ENCODE assay signal across 32 cellular contexts in the genomic region with DNA sequence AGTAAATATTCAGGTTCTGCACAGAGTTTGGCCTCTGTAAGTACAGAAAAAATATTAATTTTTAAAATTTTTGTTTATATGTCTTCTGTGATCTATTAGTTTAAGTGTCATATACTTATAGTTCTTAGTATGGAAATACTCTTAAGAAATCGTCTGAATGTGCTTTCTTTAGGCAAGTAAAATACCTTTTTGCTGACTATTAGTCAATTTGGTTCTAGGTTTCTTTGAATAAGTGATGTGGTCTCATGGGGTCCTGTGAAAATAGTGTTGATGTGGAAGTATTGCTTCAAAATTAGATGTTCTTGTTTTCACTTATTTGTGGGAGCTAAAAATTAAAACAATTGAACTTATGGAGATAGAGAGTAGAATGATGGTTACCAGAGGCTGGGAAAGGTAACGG.
"Had no signal": no experiment of that assay in that cellular context is flagged by ENCODE, and none has a peak within 500 bp of the region (broad histone marks: within the 10 kb centered on the region; RNA-seq: fewer than 3 reads in every experiment).

No MANE protein-coding gene starts in this region.

- H3K4me1 ChIP-seq: adrenal gland had no signal

- FAIRE-seq: bronchial epithelial cell, colon had no signal

- DNase-seq: activated B cell treated with CpG ODN at 0.5 μM for 24 hours; activated CD4-positive, alpha-beta memory T cell treated with anti-CD3 and anti-CD28 coated beads for 36 hours; activated CD4-positive, alpha-beta T cell treated with anti-CD3 and anti-CD28 coated beads for 48 hours; activated CD4-positive, alpha-beta T cell treated with anti-CD3 and anti-CD28 coated beads, Interleukin-2, amount 10 ng/mL, durations not matched to agents 7 days and 5 days; activated CD4-positive, CD25-positive, alpha-beta regulatory T cell treated with anti-CD3 and anti-CD28 coated beads, Interleukin-2, amount 50 U/mL, for 72 hours; activated CD8-positive, alpha-beta memory T cell treated with anti-CD3 and anti-CD28 coated beads for 24 hours; activated CD8-positive, alpha-beta memory T cell treated with anti-CD3 and anti-CD28 coated beads, Interleukin-2, amount 10 ng/mL, durations not matched to agents 7 days and 5 days; activated CD8-positive, alpha-beta memory T cell treated with anti-CD3 and anti-CD28 coated beads, Interleukin-2, amount 50 U/mL, for 48 hours; activated CD8-positive, alpha-beta T cell treated with anti-CD3 and anti-CD28 coated beads for 36 hours; activated effector memory CD4-positive, alpha-beta T cell treated with Interleukin-2 at 50 U/mL for 16 hours; activated gamma-delta T cell; activated naive CD4-positive, alpha-beta T cell; activated naive CD4-positive, alpha-beta T cell treated with anti-CD3 and anti-CD28 coated beads for 36 hours; activated naive CD4-positive, alpha-beta T cell treated with anti-CD3 and anti-CD28 coated beads, Interleukin-2, amount 50 U/mL, for 16 hours; activated naive CD8-positive, alpha-beta T cell treated with anti-CD3 and anti-CD28 coated beads for 36 hours; activated T-cell treated with anti-CD3 and anti-CD28 coated beads, Interleukin-2, amount 50 U/mL, for 24 hours; activated T-cell treated with anti-CD3 and anti-CD28 coated beads, Interleukin-2, amount 50 U/mL, for 48 hours; adrenal gland; amniotic stem cell; aorta; caudate nucleus; T-helper 1 cell; T-helper 9 cell had no signal

- H3K27me3 Mint-ChIP-seq: activated B cell treated with CpG ODN at 0.5 μM for 24 hours; activated CD4-positive, alpha-beta memory T cell treated with anti-CD3 and anti-CD28 coated beads for 36 hours; activated CD4-positive, alpha-beta T cell treated with anti-CD3 and anti-CD28 coated beads, Interleukin-2, amount 10 ng/mL, durations not matched to agents 7 days and 5 days; activated CD8-positive, alpha-beta memory T cell treated with anti-CD3 and anti-CD28 coated beads, Interleukin-2, amount 10 ng/mL, durations not matched to agents 7 days and 5 days; activated CD8-positive, alpha-beta T cell treated with anti-CD3 and anti-CD28 coated beads for 36 hours; activated naive CD8-positive, alpha-beta T cell treated with anti-CD3 and anti-CD28 coated beads for 36 hours; activated T-cell treated with anti-CD3 and anti-CD28 coated beads, Interleukin-2, amount 50 U/mL, for 24 hours; brain had no signal

- H3K27me3 ChIP-seq: adrenal gland, cardiac muscle cell had no signal

- H3K4me1 Mint-ChIP-seq: activated B cell treated with CpG ODN at 0.5 μM for 24 hours; activated CD4-positive, alpha-beta T cell treated with anti-CD3 and anti-CD28 coated beads, Interleukin-2, amount 10 ng/mL, durations not matched to agents 7 days and 5 days; activated CD8-positive, alpha-beta memory T cell treated with anti-CD3 and anti-CD28 coated beads, Interleukin-2, amount 10 ng/mL, durations not matched to agents 7 days and 5 days had no signal

- H3K27ac Mint-ChIP-seq: activated B cell treated with CpG ODN at 0.5 μM for 24 hours; activated CD4-positive, alpha-beta memory T cell treated with anti-CD3 and anti-CD28 coated beads for 36 hours; activated CD4-positive, alpha-beta T cell treated with anti-CD3 and anti-CD28 coated beads, Interleukin-2, amount 10 ng/mL, durations not matched to agents 7 days and 5 days; activated CD8-positive, alpha-beta memory T cell treated with anti-CD3 and anti-CD28 coated beads, Interleukin-2, amount 10 ng/mL, durations not matched to agents 7 days and 5 days; activated CD8-positive, alpha-beta T cell treated with anti-CD3 and anti-CD28 coated beads for 36 hours; activated naive CD4-positive, alpha-beta T cell treated with anti-CD3 and anti-CD28 coated beads for 36 hours; activated naive CD4-positive, alpha-beta T cell treated with anti-CD3 and anti-CD28 coated beads, Interleukin-2, amount 50 U/mL, for 72 hours; activated naive CD8-positive, alpha-beta T cell treated with anti-CD3 and anti-CD28 coated beads for 36 hours; activated T-cell treated with anti-CD3 and anti-CD28 coated beads, Interleukin-2, amount 50 U/mL, for 24 hours; activated T-helper 2 cell treated with anti-CD3 and anti-CD28 coated beads, Interferon-gamma antibody, Interleukin-2, Interleukin-4, amounts not matched to agents 10 μg/mL and 5 μg/mL and 100 μg/mL, durations not matched to agents 14 hours and 24 hours and 36 hours; T-helper 1 cell treated with Interleukin-12 subunit alpha and Interleukin-12 subunit beta and Interleukin-4 antibody, amounts not matched to agents 30 μg/mL and 1 μg/mL, for 36 hours had no signal

- ATAC-seq: activated CD8-positive, alpha-beta memory T cell treated with anti-CD3 and anti-CD28 coated beads, Interleukin-2, amount 10 ng/mL, durations not matched to agents 7 days and 5 days; activated CD8-positive, alpha-beta T cell treated with anti-CD3 and anti-CD28 coated beads for 36 hours; activated naive CD4-positive, alpha-beta T cell treated with anti-CD3 and anti-CD28 coated beads, Interleukin-2, amount 50 U/mL, for 72 hours had no signal

- H3K4me3 ChIP-seq: adrenal gland, cardiac muscle cell, coronary artery had no signal

- H3K4me3 Mint-ChIP-seq: activated B cell treated with CpG ODN at 0.5 μM for 24 hours; activated CD4-positive, alpha-beta memory T cell treated with anti-CD3 and anti-CD28 coated beads for 36 hours; activated CD4-positive, alpha-beta T cell treated with anti-CD3 and anti-CD28 coated beads, Interleukin-2, amount 10 ng/mL, durations not matched to agents 7 days and 5 days; activated CD8-positive, alpha-beta memory T cell treated with anti-CD3 and anti-CD28 coated beads, Interleukin-2, amount 10 ng/mL, durations not matched to agents 7 days and 5 days; activated CD8-positive, alpha-beta T cell treated with anti-CD3 and anti-CD28 coated beads for 36 hours; activated naive CD4-positive, alpha-beta T cell treated with anti-CD3 and anti-CD28 coated beads for 36 hours; activated naive CD8-positive, alpha-beta T cell treated with anti-CD3 and anti-CD28 coated beads for 36 hours; activated T-cell treated with anti-CD3 and anti-CD28 coated beads, Interleukin-2, amount 50 U/mL, for 24 hours; brain; T-helper 1 cell treated with Interleukin-12 subunit alpha and Interleukin-12 subunit beta and Interleukin-4 antibody, amounts not matched to agents 30 μg/mL and 1 μg/mL, for 36 hours had no signal

- H3K27ac ChIP-seq: adrenal gland, cardiac muscle cell, coronary artery, VCaP had no signal

- H3K9me3 Mint-ChIP-seq: activated B cell treated with CpG ODN at 0.5 μM for 24 hours; activated CD4-positive, alpha-beta memory T cell treated with anti-CD3 and anti-CD28 coated beads for 36 hours; activated CD4-positive, alpha-beta T cell treated with anti-CD3 and anti-CD28 coated beads, Interleukin-2, amount 10 ng/mL, durations not matched to agents 7 days and 5 days; activated CD8-positive, alpha-beta T cell treated with anti-CD3 and anti-CD28 coated beads for 36 hours; activated naive CD4-positive, alpha-beta T cell treated with anti-CD3 and anti-CD28 coated beads for 36 hours; activated naive CD4-positive, alpha-beta T cell treated with anti-CD3 and anti-CD28 coated beads, Interleukin-2, amount 50 U/mL, for 72 hours; activated naive CD8-positive, alpha-beta T cell treated with anti-CD3 and anti-CD28 coated beads for 36 hours; activated T-cell treated with anti-CD3 and anti-CD28 coated beads, Interleukin-2, amount 50 U/mL, for 24 hours; activated T-helper 2 cell treated with anti-CD3 and anti-CD28 coated beads, Interferon-gamma antibody, Interleukin-2, Interleukin-4, amounts not matched to agents 10 μg/mL and 5 μg/mL and 100 μg/mL, durations not matched to agents 14 hours and 24 hours and 36 hours; brain; T-helper 1 cell treated with Interleukin-12 subunit alpha and Interleukin-12 subunit beta and Interleukin-4 antibody, amounts not matched to agents 30 μg/mL and 1 μg/mL, for 36 hours had no signal

- H3K9me3 ChIP-seq: adrenal gland had no signal
